In genomic region chr6:8743146-8743745, GRCh38 we compare ENCODE assay signal across 8 cellular contexts.
A peak's percentile ranks its signal among the peaks of the same experiment; 100 is the strongest.
DNase-seq lines count a peak whose midpoint lies in the region; ATAC-seq, FAIRE-seq and TF ChIP-seq lines count a peak whose summit lies in the region.

No MANE protein-coding gene starts in this region.

- DNase-seq in EL (peak; percentile 41), Karpas-422 (no peak), coronary artery (ENCODE audit: low spot score) (no peak), cerebellar cortex (ENCODE audit: low spot score) (no peak), HT-29 (ENCODE audit: low spot score) (no peak), D721Med (ENCODE audit: insufficient read length, low spot score) (no peak), NCI-H510A (lab: John Stamatoyannopoulos, UW) (no peak)

- H3K36me3 ChIP-seq in Karpas-422 (ENCODE audit: insufficient read depth, low read length) = no peaks in the 10 kb centered on the region

- H4K20me1 ChIP-seq in Karpas-422 (ENCODE audit: insufficient read depth, low read depth, low read length) = no peaks in the 10 kb centered on the region

- H2AFZ ChIP-seq in Karpas-422 (ENCODE audit: low read length) = peak overlapping the region; percentile 1; the same call in 1 of the 2 replicates

- H3K27ac ChIP-seq in Karpas-422 (ENCODE audit: low read length) (no peak overlapping the region), coronary artery (no peak overlapping the region)

- no peaks in the 10 kb centered on the region for H3K4me1 ChIP-seq in Karpas-422 (ENCODE audit: low read length)

- H3K4me3 ChIP-seq in Karpas-422 (ENCODE audit: low read length) = peak overlapping the region; percentile 13; the same call in 1 of the 2 replicates
- peak overlapping the region; percentile 30 for H3K4me3 ChIP-seq in coronary artery

- H3K9ac ChIP-seq in Karpas-422 (ENCODE audit: low read length) = no peak overlapping the region; the same call in 1 of the 2 replicates

- no peak for TF ChIP-seq CTCF in coronary artery (IDR thresholded peaks at IDR 0.05)
- no peak for TF ChIP-seq CTCF in D721Med (IDR thresholded peaks at IDR 0.05; ENCODE audit: insufficient read depth, missing control alignments)

- H3K9me2 ChIP-seq in Karpas-422 (replicated peaks; ENCODE audit: insufficient read depth, low read length) = no peaks in the 10 kb centered on the region

- FAIRE-seq in D721Med (lab: Jason Lieb, UNC) = no peak

- no peaks in the 10 kb centered on the region for H3K9me3 ChIP-seq in Karpas-422 (ENCODE audit: low read length)

- H3K4me2 ChIP-seq in Karpas-422 (ENCODE audit: low read depth, low read length, poor library complexity, severe bottlenecking) = peak overlapping the region; percentile 33

- ATAC-seq in GM21423 (IDR thresholded peaks at IDR 0.05; ENCODE audit: unreplicated experiment) = peak; percentile 88

- no peaks in the 10 kb centered on the region for H3K79me2 ChIP-seq in Karpas-422 (ENCODE audit: low read length)

- H3K27me3 ChIP-seq in Karpas-422 (ENCODE audit: low read length) = no peaks in the 10 kb centered on the region
